ENCODE assay signal across 8 cellular contexts in genomic region chrX:123959281-123960063, GRCh38. TPM values are rescaled to one million over a fixed set of nuclear protein-coding genes. Genes with fewer than 3 reads are reported as not detected.
DNase-seq lines count a peak whose midpoint lies in the region; ATAC-seq and TF ChIP-seq lines count a peak whose summit lies in the region.

No MANE protein-coding gene starts in this region.

- ATAC-seq in HG02763 (IDR thresholded peaks at IDR 0.05; ENCODE audit: unreplicated experiment), result no peak

- H3K27ac ChIP-seq in HUES64 (ENCODE audit: low read depth, low read length), result peak overlapping the region; percentile 68; the same call in 1 of the 2 replicates
- H3K27ac ChIP-seq in VCaP, result peak overlapping the region; percentile 87
- peak overlapping the region; percentile 90 for H3K27ac ChIP-seq in mesodermal cell (ENCODE audit: low read depth, low read length, severe bottlenecking)

- H3K9me3 ChIP-seq in HUES64 (ENCODE audit: insufficient read depth, low read depth, low read length) (no peaks in the 10 kb centered on the region), endocrine pancreas (ENCODE audit: control insufficient read depth, low read length) (no peaks in the 10 kb centered on the region), mesodermal cell (ENCODE audit: control insufficient read depth, low read length) (no peaks in the 10 kb centered on the region)

- peak overlapping the region; percentile 83 for H3K4me3 ChIP-seq in HUES64 (ENCODE audit: low read length)
- H3K4me3 ChIP-seq in endocrine pancreas (ENCODE audit: control insufficient read depth, insufficient read depth, low read length), result peak overlapping the region; percentile 37
- H3K4me3 ChIP-seq in mesodermal cell (ENCODE audit: extremely low read depth, insufficient read depth, low read length, poor library complexity, severe bottlenecking), result peak overlapping the region; percentile 64

- H3K27me3 ChIP-seq in HUES64 (ENCODE audit: insufficient read depth, low read length) (no peaks in the 10 kb centered on the region), endocrine pancreas (ENCODE audit: control insufficient read depth, insufficient read depth, low read length) (no peaks in the 10 kb centered on the region)

- TF ChIP-seq CTCF in VCaP (conservative IDR thresholded peaks at IDR 0.05), result no peak

- 3% methylated on average over 31 of the region's 35 CpGs for WGBS in HUES64
- 0 to 4% methylated on average over 7 to 11 of the region's 35 CpGs for WGBS in mesodermal cell (ENCODE audit: insufficient coverage in 2 of 2), 2 experiments

- H3K9ac ChIP-seq in HUES64 (ENCODE audit: low read depth, low read length), result peak overlapping the region; percentile 78
- peak overlapping the region; percentile 55 for H3K9ac ChIP-seq in endocrine pancreas (ENCODE audit: control insufficient read depth, insufficient read depth, low read length)

- H3K4me1 ChIP-seq in HUES64 (ENCODE audit: insufficient read depth, low read length) (0 out of 2 replicates have a peak, but pooled peaks cover 4% of the 10 kb centered on the region), endocrine pancreas (ENCODE audit: control insufficient read depth, insufficient read depth, low read length) (peaks cover 2% of the 10 kb centered on the region), mesodermal cell (ENCODE audit: control insufficient read depth, insufficient read depth, low read length, poor library complexity, severe bottlenecking) (no peaks in the 10 kb centered on the region)

- DNase-seq in EL, result peak; percentile 52
- peak; percentile 58 for DNase-seq in superior temporal gyrus (ENCODE audit: extremely low spot score)
- no peak for DNase-seq in amniotic stem cell (lab: John Stamatoyannopoulos, UW)

- H3K36me3 ChIP-seq in HUES64 (ENCODE audit: insufficient read depth, low read length) (no peaks in the 10 kb centered on the region), endocrine pancreas (ENCODE audit: control insufficient read depth, insufficient read depth, low read length) (no peaks in the 10 kb centered on the region), mesodermal cell (ENCODE audit: control insufficient read depth, insufficient read depth, low read length) (no peaks in the 10 kb centered on the region)

RNA-seq across cellular contexts. Expression of gene STAG2, which starts 2.0 kb away (rescaled TPM):
- polyA plus RNA-seq in HUES64 (2013, experiment 1 of 2), result 59.9 TPM
- polyA plus RNA-seq in HUES64 (2013, experiment 2 of 2), result 59.2 TPM
- 56.4 TPM for polyA plus RNA-seq in mesodermal cell (2013, experiment 1 of 2)
- 62.4 TPM for polyA plus RNA-seq in mesodermal cell (2013, experiment 2 of 2)
